Comparison of ENCODE assay signal across 1 cellular context in the genomic region with DNA sequence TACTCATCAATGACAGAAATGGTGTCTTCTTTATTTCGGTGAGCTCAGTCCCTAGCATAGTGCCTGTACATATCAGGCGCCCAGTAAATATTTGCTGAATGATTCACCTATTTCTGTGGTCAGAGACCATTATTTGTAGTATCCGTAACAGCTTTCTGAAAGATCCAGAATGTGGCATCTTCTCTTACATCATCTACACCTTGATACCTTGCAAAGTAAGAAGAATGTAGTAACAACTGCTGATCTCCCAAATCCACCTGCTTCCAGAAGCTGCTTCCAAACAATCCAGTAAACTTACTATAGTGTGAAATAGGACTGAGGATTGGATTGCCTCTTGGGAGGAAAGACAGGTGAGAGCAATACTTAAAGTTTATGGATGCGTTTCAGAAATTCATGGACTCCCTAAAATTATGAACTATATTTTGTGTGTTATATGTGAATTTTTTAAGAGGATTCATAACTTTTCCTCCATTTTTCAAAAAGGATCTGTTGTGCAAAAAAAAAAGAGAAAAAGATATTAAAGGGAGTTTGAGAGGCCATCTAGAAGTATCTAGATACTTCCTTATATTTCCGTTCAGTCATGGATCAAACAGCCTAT.
TF ChIP-seq lines count a peak whose summit lies in the region.

No MANE protein-coding gene starts in this region.

TF ChIP-seq in HepG2, 621 proteins besides CTCF, POLR2A, EP300 and RAD21 (continued from another document and continues in another):
- TF ChIP-seq GABPB1 (CRISPR knock-in tag; IDR thresholded peaks at IDR 0.05) (no peak), ZNF30 (CRISPR knock-in tag; IDR thresholded peaks at IDR 0.05) (no peak), RNF2 (conservative IDR thresholded peaks at IDR 0.05; ENCODE audit: low read depth) (no peak), ZNF543 (CRISPR knock-in tag; IDR thresholded peaks at IDR 0.05) (no peak), PHB2 (IDR thresholded peaks at IDR 0.05; ENCODE audit: partially characterized antibody) (no peak), SRSF1 (optimal IDR thresholded peaks at IDR 0.05; ENCODE audit: low read depth, low read length) (no peak), NR3C1 (CRISPR knock-in tag; IDR thresholded peaks at IDR 0.05) (no peak), ZNF12 (CRISPR knock-in tag; IDR thresholded peaks at IDR 0.05) (0 out of 2 replicates have a peak, but pooled peaks have one; percentile 51), ISL2 (CRISPR knock-in tag; IDR thresholded peaks at IDR 0.05) (0 out of 2 replicates have a peak, but pooled peaks have one; percentile 33), ATF1 (CRISPR knock-in tag; IDR thresholded peaks at IDR 0.05) (peak; percentile 50; the same call in 1 of the 2 replicates), ZNF878 (CRISPR knock-in tag; IDR thresholded peaks at IDR 0.05) (0 out of 2 replicates have a peak, but pooled peaks have one; percentile 55), XBP1 (CRISPR knock-in tag; IDR thresholded peaks at IDR 0.05) (no peak; the same call in 1 of the 2 replicates), PHF5A (CRISPR knock-in tag; IDR thresholded peaks at IDR 0.05; ENCODE audit: low read depth, unreplicated experiment) (peak; percentile 42), PTBP1 (IDR thresholded peaks at IDR 0.05; ENCODE audit: low read depth, low read length, poor library complexity, severe bottlenecking) (no peak), ZFP36L1 (CRISPR knock-in tag; IDR thresholded peaks at IDR 0.05) (no peak), ZNF331 (CRISPR knock-in tag; IDR thresholded peaks at IDR 0.05) (peak; percentile 47), HOXD1 (CRISPR knock-in tag; IDR thresholded peaks at IDR 0.05) (no peak), RBM22 (optimal IDR thresholded peaks at IDR 0.05; ENCODE audit: low read length) (no peak), RXRB (CRISPR knock-in tag; IDR thresholded peaks at IDR 0.05; ENCODE audit: borderline replicate concordance) (peak; percentile 72; the same call in 1 of the 2 replicates), ZEB1 (IDR thresholded peaks at IDR 0.05; ENCODE audit: insufficient replicate concordance, low read depth) (peak; percentile 71), DPF2 (CRISPR knock-in tag; IDR thresholded peaks at IDR 0.05; ENCODE audit: borderline replicate concordance, low read depth) (peak; percentile 81; the same call in 1 of the 2 replicates), KMT2A (CRISPR knock-in tag; IDR thresholded peaks at IDR 0.05) (no peak), KDM4B (CRISPR knock-in tag; IDR thresholded peaks at IDR 0.05) (peak; percentile 79; the same call in 1 of the 2 replicates), DNMT1 (CRISPR knock-in tag; IDR thresholded peaks at IDR 0.05) (no peak), SP140L (CRISPR knock-in tag; IDR thresholded peaks at IDR 0.05; ENCODE audit: borderline replicate concordance) (no peak), ZFP82 (CRISPR knock-in tag; IDR thresholded peaks at IDR 0.05; ENCODE audit: borderline replicate concordance) (no peak)
- TF ChIP-seq, protein P1, sequence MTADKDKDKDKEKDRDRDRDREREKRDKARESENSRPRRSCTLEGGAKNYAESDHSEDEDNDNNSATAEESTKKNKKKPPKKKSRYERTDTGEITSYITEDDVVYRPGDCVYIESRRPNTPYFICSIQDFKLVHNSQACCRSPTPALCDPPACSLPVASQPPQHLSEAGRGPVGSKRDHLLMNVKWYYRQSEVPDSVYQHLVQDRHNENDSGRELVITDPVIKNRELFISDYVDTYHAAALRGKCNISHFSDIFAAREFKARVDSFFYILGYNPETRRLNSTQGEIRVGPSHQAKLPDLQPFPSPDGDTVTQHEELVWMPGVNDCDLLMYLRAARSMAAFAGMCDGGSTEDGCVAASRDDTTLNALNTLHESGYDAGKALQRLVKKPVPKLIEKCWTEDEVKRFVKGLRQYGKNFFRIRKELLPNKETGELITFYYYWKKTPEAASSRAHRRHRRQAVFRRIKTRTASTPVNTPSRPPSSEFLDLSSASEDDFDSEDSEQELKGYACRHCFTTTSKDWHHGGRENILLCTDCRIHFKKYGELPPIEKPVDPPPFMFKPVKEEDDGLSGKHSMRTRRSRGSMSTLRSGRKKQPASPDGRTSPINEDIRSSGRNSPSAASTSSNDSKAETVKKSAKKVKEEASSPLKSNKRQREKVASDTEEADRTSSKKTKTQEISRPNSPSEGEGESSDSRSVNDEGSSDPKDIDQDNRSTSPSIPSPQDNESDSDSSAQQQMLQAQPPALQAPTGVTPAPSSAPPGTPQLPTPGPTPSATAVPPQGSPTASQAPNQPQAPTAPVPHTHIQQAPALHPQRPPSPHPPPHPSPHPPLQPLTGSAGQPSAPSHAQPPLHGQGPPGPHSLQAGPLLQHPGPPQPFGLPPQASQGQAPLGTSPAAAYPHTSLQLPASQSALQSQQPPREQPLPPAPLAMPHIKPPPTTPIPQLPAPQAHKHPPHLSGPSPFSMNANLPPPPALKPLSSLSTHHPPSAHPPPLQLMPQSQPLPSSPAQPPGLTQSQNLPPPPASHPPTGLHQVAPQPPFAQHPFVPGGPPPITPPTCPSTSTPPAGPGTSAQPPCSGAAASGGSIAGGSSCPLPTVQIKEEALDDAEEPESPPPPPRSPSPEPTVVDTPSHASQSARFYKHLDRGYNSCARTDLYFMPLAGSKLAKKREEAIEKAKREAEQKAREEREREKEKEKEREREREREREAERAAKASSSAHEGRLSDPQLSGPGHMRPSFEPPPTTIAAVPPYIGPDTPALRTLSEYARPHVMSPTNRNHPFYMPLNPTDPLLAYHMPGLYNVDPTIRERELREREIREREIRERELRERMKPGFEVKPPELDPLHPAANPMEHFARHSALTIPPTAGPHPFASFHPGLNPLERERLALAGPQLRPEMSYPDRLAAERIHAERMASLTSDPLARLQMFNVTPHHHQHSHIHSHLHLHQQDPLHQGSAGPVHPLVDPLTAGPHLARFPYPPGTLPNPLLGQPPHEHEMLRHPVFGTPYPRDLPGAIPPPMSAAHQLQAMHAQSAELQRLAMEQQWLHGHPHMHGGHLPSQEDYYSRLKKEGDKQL (CRISPR knock-in tag; IDR thresholded peaks at IDR 0.05; ENCODE audit: low read depth) = 0 out of 2 replicates have a peak, but pooled peaks have one; percentile 23
- TF ChIP-seq, protein P2, sequence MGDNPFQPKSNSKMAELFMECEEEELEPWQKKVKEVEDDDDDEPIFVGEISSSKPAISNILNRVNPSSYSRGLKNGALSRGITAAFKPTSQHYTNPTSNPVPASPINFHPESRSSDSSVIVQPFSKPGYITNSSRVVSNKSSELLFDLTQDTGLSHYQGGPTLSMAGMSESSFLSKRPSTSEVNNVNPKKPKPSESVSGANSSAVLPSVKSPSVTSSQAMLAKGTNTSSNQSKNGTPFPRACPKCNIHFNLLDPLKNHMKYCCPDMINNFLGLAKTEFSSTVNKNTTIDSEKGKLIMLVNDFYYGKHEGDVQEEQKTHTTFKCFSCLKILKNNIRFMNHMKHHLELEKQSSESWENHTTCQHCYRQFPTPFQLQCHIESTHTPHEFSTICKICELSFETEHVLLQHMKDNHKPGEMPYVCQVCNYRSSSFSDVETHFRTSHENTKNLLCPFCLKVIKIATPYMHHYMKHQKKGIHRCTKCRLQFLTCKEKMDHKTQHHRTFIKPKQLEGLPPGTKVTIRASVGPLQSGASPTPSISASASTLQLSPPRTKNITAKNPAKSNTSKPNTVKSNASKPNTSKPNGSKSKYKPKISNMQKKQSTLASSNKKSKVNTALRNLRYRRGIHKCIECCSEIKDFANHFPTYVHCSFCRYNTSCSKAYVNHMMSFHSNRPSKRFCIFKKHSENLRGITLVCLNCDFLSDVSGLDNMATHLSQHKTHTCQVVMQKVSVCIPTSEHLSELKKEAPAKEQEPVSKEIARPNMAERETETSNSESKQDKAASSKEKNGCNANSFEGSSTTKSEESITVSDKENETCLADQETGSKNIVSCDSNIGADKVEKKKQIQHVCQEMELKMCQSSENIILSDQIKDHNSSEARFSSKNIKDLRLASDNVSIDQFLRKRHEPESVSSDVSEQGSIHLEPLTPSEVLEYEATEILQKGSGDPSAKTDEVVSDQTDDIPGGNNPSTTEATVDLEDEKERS (CRISPR knock-in tag; IDR thresholded peaks at IDR 0.05) = no peak
- TF ChIP-seq, protein P3, sequence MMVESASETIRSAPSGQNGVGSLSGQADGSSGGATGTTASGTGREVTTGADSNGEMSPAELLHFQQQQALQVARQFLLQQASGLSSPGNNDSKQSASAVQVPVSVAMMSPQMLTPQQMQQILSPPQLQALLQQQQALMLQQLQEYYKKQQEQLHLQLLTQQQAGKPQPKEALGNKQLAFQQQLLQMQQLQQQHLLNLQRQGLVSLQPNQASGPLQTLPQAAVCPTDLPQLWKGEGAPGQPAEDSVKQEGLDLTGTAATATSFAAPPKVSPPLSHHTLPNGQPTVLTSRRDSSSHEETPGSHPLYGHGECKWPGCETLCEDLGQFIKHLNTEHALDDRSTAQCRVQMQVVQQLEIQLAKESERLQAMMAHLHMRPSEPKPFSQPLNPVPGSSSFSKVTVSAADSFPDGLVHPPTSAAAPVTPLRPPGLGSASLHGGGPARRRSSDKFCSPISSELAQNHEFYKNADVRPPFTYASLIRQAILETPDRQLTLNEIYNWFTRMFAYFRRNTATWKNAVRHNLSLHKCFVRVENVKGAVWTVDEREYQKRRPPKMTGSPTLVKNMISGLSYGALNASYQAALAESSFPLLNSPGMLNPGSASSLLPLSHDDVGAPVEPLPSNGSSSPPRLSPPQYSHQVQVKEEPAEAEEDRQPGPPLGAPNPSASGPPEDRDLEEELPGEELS (CRISPR knock-in tag; IDR thresholded peaks at IDR 0.05) = 0 out of 2 replicates have a peak, but pooled peaks have one; percentile 9
- TF ChIP-seq, protein P4, sequence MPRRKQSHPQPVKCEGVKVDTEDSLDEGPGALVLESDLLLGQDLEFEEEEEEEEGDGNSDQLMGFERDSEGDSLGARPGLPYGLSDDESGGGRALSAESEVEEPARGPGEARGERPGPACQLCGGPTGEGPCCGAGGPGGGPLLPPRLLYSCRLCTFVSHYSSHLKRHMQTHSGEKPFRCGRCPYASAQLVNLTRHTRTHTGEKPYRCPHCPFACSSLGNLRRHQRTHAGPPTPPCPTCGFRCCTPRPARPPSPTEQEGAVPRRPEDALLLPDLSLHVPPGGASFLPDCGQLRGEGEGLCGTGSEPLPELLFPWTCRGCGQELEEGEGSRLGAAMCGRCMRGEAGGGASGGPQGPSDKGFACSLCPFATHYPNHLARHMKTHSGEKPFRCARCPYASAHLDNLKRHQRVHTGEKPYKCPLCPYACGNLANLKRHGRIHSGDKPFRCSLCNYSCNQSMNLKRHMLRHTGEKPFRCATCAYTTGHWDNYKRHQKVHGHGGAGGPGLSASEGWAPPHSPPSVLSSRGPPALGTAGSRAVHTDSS (CRISPR knock-in tag; conservative IDR thresholded peaks at IDR 0.05) = no peak
- TF ChIP-seq, protein P5, sequence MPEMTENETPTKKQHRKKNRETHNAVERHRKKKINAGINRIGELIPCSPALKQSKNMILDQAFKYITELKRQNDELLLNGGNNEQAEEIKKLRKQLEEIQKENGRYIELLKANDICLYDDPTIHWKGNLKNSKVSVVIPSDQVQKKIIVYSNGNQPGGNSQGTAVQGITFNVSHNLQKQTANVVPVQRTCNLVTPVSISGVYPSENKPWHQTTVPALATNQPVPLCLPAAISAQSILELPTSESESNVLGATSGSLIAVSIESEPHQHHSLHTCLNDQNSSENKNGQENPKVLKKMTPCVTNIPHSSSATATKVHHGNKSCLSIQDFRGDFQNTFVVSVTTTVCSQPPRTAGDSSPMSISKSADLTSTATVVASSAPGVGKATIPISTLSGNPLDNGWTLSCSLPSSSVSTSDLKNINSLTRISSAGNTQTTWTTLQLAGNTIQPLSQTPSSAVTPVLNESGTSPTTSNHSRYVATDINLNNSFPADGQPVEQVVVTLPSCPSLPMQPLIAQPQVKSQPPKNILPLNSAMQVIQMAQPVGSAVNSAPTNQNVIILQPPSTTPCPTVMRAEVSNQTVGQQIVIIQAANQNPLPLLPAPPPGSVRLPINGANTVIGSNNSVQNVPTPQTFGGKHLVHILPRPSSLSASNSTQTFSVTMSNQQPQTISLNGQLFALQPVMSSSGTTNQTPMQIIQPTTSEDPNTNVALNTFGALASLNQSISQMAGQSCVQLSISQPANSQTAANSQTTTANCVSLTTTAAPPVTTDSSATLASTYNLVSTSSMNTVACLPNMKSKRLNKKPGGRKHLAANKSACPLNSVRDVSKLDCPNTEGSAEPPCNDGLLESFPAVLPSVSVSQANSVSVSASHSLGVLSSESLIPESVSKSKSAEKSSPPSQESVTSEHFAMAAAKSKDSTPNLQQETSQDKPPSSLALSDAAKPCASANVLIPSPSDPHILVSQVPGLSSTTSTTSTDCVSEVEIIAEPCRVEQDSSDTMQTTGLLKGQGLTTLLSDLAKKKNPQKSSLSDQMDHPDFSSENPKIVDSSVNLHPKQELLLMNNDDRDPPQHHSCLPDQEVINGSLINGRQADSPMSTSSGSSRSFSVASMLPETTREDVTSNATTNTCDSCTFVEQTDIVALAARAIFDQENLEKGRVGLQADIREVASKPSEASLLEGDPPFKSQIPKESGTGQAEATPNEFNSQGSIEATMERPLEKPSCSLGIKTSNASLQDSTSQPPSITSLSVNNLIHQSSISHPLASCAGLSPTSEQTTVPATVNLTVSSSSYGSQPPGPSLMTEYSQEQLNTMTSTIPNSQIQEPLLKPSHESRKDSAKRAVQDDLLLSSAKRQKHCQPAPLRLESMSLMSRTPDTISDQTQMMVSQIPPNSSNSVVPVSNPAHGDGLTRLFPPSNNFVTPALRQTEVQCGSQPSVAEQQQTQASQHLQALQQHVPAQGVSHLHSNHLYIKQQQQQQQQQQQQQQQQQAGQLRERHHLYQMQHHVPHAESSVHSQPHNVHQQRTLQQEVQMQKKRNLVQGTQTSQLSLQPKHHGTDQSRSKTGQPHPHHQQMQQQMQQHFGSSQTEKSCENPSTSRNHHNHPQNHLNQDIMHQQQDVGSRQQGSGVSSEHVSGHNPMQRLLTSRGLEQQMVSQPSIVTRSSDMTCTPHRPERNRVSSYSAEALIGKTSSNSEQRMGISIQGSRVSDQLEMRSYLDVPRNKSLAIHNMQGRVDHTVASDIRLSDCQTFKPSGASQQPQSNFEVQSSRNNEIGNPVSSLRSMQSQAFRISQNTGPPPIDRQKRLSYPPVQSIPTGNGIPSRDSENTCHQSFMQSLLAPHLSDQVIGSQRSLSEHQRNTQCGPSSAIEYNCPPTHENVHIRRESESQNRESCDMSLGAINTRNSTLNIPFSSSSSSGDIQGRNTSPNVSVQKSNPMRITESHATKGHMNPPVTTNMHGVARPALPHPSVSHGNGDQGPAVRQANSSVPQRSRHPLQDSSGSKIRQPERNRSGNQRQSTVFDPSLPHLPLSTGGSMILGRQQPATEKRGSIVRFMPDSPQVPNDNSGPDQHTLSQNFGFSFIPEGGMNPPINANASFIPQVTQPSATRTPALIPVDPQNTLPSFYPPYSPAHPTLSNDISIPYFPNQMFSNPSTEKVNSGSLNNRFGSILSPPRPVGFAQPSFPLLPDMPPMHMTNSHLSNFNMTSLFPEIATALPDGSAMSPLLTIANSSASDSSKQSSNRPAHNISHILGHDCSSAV (CRISPR knock-in tag; IDR thresholded peaks at IDR 0.05; ENCODE audit: borderline replicate concordance) = 0 out of 2 replicates have a peak, but pooled peaks have one; percentile 8
- TF ChIP-seq, protein P6, sequence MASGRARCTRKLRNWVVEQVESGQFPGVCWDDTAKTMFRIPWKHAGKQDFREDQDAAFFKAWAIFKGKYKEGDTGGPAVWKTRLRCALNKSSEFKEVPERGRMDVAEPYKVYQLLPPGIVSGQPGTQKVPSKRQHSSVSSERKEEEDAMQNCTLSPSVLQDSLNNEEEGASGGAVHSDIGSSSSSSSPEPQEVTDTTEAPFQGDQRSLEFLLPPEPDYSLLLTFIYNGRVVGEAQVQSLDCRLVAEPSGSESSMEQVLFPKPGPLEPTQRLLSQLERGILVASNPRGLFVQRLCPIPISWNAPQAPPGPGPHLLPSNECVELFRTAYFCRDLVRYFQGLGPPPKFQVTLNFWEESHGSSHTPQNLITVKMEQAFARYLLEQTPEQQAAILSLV (CRISPR knock-in tag; IDR thresholded peaks at IDR 0.05; ENCODE audit: borderline replicate concordance) = no peak
